7 cellular contexts compared by ENCODE assay signal in genomic region chr6:4614637-4615036, GRCh38.
"Had no signal": no experiment of that assay in that cellular context is flagged by ENCODE, and none has a peak within 500 bp of the region (broad histone marks: within the 10 kb centered on the region; RNA-seq: fewer than 3 reads in every experiment).

No MANE protein-coding gene starts in this region.

- H3K27ac ChIP-seq: HL-60 had no signal

- H2AFZ ChIP-seq: GM23338 had no signal

- ATAC-seq: GM23338 had no signal

- DNase-seq: H9, HCEC 1CT, KG1 had no signal

- H3K4me3 ChIP-seq: GM23338 had no signal

- H3K4me2 ChIP-seq: GM23338 had no signal

- FAIRE-seq: H1, H54 had no signal
